In genomic region chr17:40833882-40834281, GRCh38 we compare ENCODE assay signal across 33 cellular contexts. TPM values are rescaled to one million over a fixed set of nuclear protein-coding genes. Genes with fewer than 3 reads are reported as not detected.
"Had no signal": no experiment of that assay in that cellular context is flagged by ENCODE, and none has a peak within 500 bp of the region (broad histone marks: within the 10 kb centered on the region; RNA-seq: fewer than 3 reads in every experiment).

No MANE protein-coding gene starts in this region.

- H3K4me3 ChIP-seq: left lung, lower lobe of right lung, mucosa of descending colon, ovary, prostate gland, sigmoid colon, spleen, transverse colon, upper lobe of left lung, vagina had no signal

- H3K4me1 ChIP-seq: left lung, lower lobe of right lung, prostate gland, sigmoid colon, spleen, transverse colon, upper lobe of left lung, vagina had no signal

- FAIRE-seq: islet of Langerhans, kidney, small intestine had no signal

- H3K27ac ChIP-seq: left lung, lower lobe of right lung, ovary, prostate gland, sigmoid colon, spleen, transverse colon, upper lobe of left lung, vagina had no signal

- H3K27me3 ChIP-seq: left lung, ovary, sigmoid colon, spleen, upper lobe of left lung, vagina had no signal

- DNase-seq: hypothalamus; immature natural killer cell; kidney; left colon; left lung; lower lobe of right lung; mammary epithelial cell; midbrain; mucosa of descending colon; naive thymus-derived CD4-positive, alpha-beta T cell; ovary; retina; right cardiac atrium; sigmoid colon; small intestine; spleen; stimulated activated CD4-positive, alpha-beta T cell treated with anti-CD3 and anti-CD28 coated beads, Interleukin-4, amount 100 ng/mL, for 24 hours; stimulated activated naive CD4-positive, alpha-beta T cell; transverse colon; upper lobe of left lung had no signal

- H3K36me3 ChIP-seq: ovary, prostate gland, transverse colon, vagina had no signal

- H3K9me3 ChIP-seq: left lung, lower lobe of right lung, mucosa of descending colon, ovary, prostate gland, sigmoid colon, spleen, transverse colon, upper lobe of left lung, vagina had no signal

- ATAC-seq: left colon; left lung; lower lobe of right lung; mucosa of descending colon; naive thymus-derived CD4-positive, alpha-beta T cell; natural killer cell treated with Interleukin-12 subunit alpha and Interleukin-12 subunit beta and Interleukin-15 and Interleukin-18, amount 100 ng/mL, for 72 hours; right cardiac atrium; stimulated activated effector memory CD8-positive, alpha-beta T cell treated with anti-CD3 and anti-CD28 coated beads, Interleukin-12 subunit alpha, Interleukin-12 subunit beta, amount 100 ng/mL, for 72 hours had no signal

RNA-seq across cellular contexts. Expression of gene KRT12, which starts 33.1 kb away (rescaled TPM):
- total RNA-seq: kidney; left lung; liver; lower lobe of right lung; mammary epithelial cell; mesenteric fat pad; myocyte; naive thymus-derived CD4-positive, alpha-beta T cell; natural killer cell treated with Interleukin-12 subunit alpha and Interleukin-12 subunit beta and Interleukin-15 and Interleukin-18, amount 100 ng/mL, for 72 hours; omental fat pad; ovary; prostate gland; right cardiac atrium; sigmoid colon; spleen; temporal lobe; upper lobe of left lung; urinary bladder; vagina had no signal
- polyA plus RNA-seq: immature natural killer cell; liver; mammary epithelial cell; naive thymus-derived CD4-positive, alpha-beta T cell; neural cell; ovary; right cardiac atrium; spleen; urinary bladder had no signal

RNA-seq across cellular contexts. Expression of gene KRT28, which starts 34.1 kb away (rescaled TPM):
- total RNA-seq: kidney; left colon; left lung; liver; lower lobe of right lung; mammary epithelial cell; mesenteric fat pad; mucosa of descending colon; myocyte; naive thymus-derived CD4-positive, alpha-beta T cell; natural killer cell treated with Interleukin-12 subunit alpha and Interleukin-12 subunit beta and Interleukin-15 and Interleukin-18, amount 100 ng/mL, for 72 hours; omental fat pad; ovary; prostate gland; right cardiac atrium; sigmoid colon; spleen; subcutaneous adipose tissue; transverse colon; upper lobe of left lung; urinary bladder; vagina had no signal
- polyA plus RNA-seq: immature natural killer cell; liver; mammary epithelial cell; naive thymus-derived CD4-positive, alpha-beta T cell; neural cell; ovary; right cardiac atrium; sigmoid colon; small intestine; spleen; urinary bladder had no signal

RNA-seq across cellular contexts. Expression of gene KRT20, which starts 51.2 kb away (rescaled TPM):
- total RNA-seq: kidney; left lung; liver; lower lobe of right lung; mammary epithelial cell; myocyte; naive thymus-derived CD4-positive, alpha-beta T cell; natural killer cell treated with Interleukin-12 subunit alpha and Interleukin-12 subunit beta and Interleukin-15 and Interleukin-18, amount 100 ng/mL, for 72 hours; omental fat pad; prostate gland; right cardiac atrium; spleen; subcutaneous adipose tissue; vagina had no signal
- polyA plus RNA-seq: immature natural killer cell; liver; mammary epithelial cell; naive thymus-derived CD4-positive, alpha-beta T cell; neural cell had no signal

RNA-seq across cellular contexts. Expression of gene KRT27, which starts 51.5 kb away (rescaled TPM):
- total RNA-seq: kidney; liver; lower lobe of right lung; mammary epithelial cell; mesenteric fat pad; mucosa of descending colon; myocyte; naive thymus-derived CD4-positive, alpha-beta T cell; natural killer cell treated with Interleukin-12 subunit alpha and Interleukin-12 subunit beta and Interleukin-15 and Interleukin-18, amount 100 ng/mL, for 72 hours; omental fat pad; ovary; prostate gland; spleen; subcutaneous adipose tissue; urinary bladder; vagina had no signal
- polyA plus RNA-seq: immature natural killer cell; liver; naive thymus-derived CD4-positive, alpha-beta T cell; neural cell; ovary; urinary bladder had no signal
